Comparison of ENCODE assay signal across 1 cellular context in genomic region chr11:15941206-15941770, GRCh38.
TF ChIP-seq lines count a peak whose summit lies in the region.

No MANE protein-coding gene starts in this region.

TF ChIP-seq in K562, 482 proteins besides CTCF, POLR2A, EP300 and RAD21 (continued from another document and continues in another):
- no peak for TF ChIP-seq ILK (tag; IDR thresholded peaks at IDR 0.05; ENCODE audit: borderline replicate concordance, low read depth)
- TF ChIP-seq ZC3H4 (CRISPR knock-in tag; IDR thresholded peaks at IDR 0.05; ENCODE audit: borderline replicate concordance): no peak
- no peak for TF ChIP-seq XRCC4 (IDR thresholded peaks at IDR 0.05; ENCODE audit: extremely low read depth, insufficient read depth, insufficient read length)
- TF ChIP-seq MEF2D (tag; conservative IDR thresholded peaks at IDR 0.05; ENCODE audit: low read depth): no peak
- TF ChIP-seq TRIM28 (IDR thresholded peaks at IDR 0.05): no peak
- no peak for TF ChIP-seq ZNF184 (CRISPR knock-in tag; IDR thresholded peaks at IDR 0.05)
- no peak for TF ChIP-seq MLX (CRISPR knock-in tag; conservative IDR thresholded peaks at IDR 0.05)
- no peak for TF ChIP-seq HOXB6 (CRISPR knock-in tag; IDR thresholded peaks at IDR 0.05; ENCODE audit: borderline replicate concordance)
- peak; percentile 51; the same call in 1 of the 2 replicates for TF ChIP-seq ZFX (CRISPR knock-in tag; IDR thresholded peaks at IDR 0.05)
- TF ChIP-seq NCOR1 (IDR thresholded peaks at IDR 0.05): no peak
- no peak for TF ChIP-seq TBL1XR1 (IDR thresholded peaks at IDR 0.05; ENCODE audit: low read length in 2 of 2)
- TF ChIP-seq SMAD4 (CRISPR knock-in tag; conservative IDR thresholded peaks at IDR 0.05): 0 out of 2 replicates have a peak, but pooled peaks have one; percentile 11
- 0 out of 2 replicates have a peak, but pooled peaks have one; percentile 30 for TF ChIP-seq POLR2G (IDR thresholded peaks at IDR 0.05; ENCODE audit: low read depth, low read length)
- no peak for TF ChIP-seq ZNF407 (IDR thresholded peaks at IDR 0.05; ENCODE audit: low read depth)
- no peak for TF ChIP-seq FOXM1 (IDR thresholded peaks at IDR 0.05; ENCODE audit: low read depth)
- TF ChIP-seq FOXM1 (CRISPR knock-in tag; IDR thresholded peaks at IDR 0.05; ENCODE audit: low read depth): no peak
- TF ChIP-seq PBX2 (CRISPR knock-in tag; IDR thresholded peaks at IDR 0.05; ENCODE audit: low read depth): no peak
- no peak for TF ChIP-seq PBX2 (tag; conservative IDR thresholded peaks at IDR 0.05; ENCODE audit: low read depth)
- no peak for TF ChIP-seq BCOR (IDR thresholded peaks at IDR 0.05)
- TF ChIP-seq SMAD2 (IDR thresholded peaks at IDR 0.05; ENCODE audit: low read depth, low read length): no peak
- TF ChIP-seq XRCC5 (IDR thresholded peaks at IDR 0.05; ENCODE audit: low read depth, low read length): no peak
- peak; percentile 82 for TF ChIP-seq RB1 (IDR thresholded peaks at IDR 0.05; ENCODE audit: low read depth)
- no peak for TF ChIP-seq DDX20 (tag; IDR thresholded peaks at IDR 0.05; ENCODE audit: low read depth)
- no peak for TF ChIP-seq MTA1 (IDR thresholded peaks at IDR 0.05; ENCODE audit: borderline replicate concordance)
- TF ChIP-seq ZNF24 (IDR thresholded peaks at IDR 0.05): peak; percentile 28; the same call in 1 of the 2 replicates
- no peak for TF ChIP-seq CBFB (CRISPR knock-in tag; IDR thresholded peaks at IDR 0.05)
- no peak for TF ChIP-seq EWSR1 (IDR thresholded peaks at IDR 0.05; ENCODE audit: borderline replicate concordance, low read depth, partially characterized antibody)
- no peak for TF ChIP-seq HNRNPL (IDR thresholded peaks at IDR 0.05; ENCODE audit: low read depth, low read length)
- peak; percentile 55 for TF ChIP-seq MYC (IDR thresholded peaks at IDR 0.05; ENCODE audit: low read depth, low read length)
- TF ChIP-seq MYC (CRISPR knock-in tag; IDR thresholded peaks at IDR 0.05; ENCODE audit: borderline replicate concordance, low read depth): no peak
- TF ChIP-seq STAG1 (CRISPR knock-in tag; IDR thresholded peaks at IDR 0.05; ENCODE audit: borderline replicate concordance): peak; percentile 74; the same call in 1 of the 2 replicates
- TF ChIP-seq ZNF174 (CRISPR knock-in tag; IDR thresholded peaks at IDR 0.05): no peak
- peak in 1 of 2 experiments; percentile 53; a peak in 1 of 4 replicates for TF ChIP-seq KDM4B (IDR thresholded peaks at IDR 0.05; ENCODE audit: borderline replicate concordance in 2 of 2, low read depth in 1 of 2)
- TF ChIP-seq ZKSCAN1 (IDR thresholded peaks at IDR 0.05; ENCODE audit: low read depth, low read length): no peak
- peak; percentile 51; the same call in 1 of the 2 replicates for TF ChIP-seq L3MBTL2 (IDR thresholded peaks at IDR 0.05)
- TF ChIP-seq ZNF277 (CRISPR knock-in tag; IDR thresholded peaks at IDR 0.05; ENCODE audit: borderline replicate concordance): no peak
- no peak for TF ChIP-seq ZNF212 (CRISPR knock-in tag; IDR thresholded peaks at IDR 0.05)
- no peak for TF ChIP-seq ARID3B (CRISPR knock-in tag; IDR thresholded peaks at IDR 0.05; ENCODE audit: borderline replicate concordance)
- no peak for TF ChIP-seq FOS (IDR thresholded peaks at IDR 0.05; ENCODE audit: extremely low read depth, insufficient read length)
- no peak for TF ChIP-seq PYGO2 (tag; IDR thresholded peaks at IDR 0.05)
- no peak for TF ChIP-seq PHB (CRISPR knock-in tag; IDR thresholded peaks at IDR 0.05)
- no peak for TF ChIP-seq LEF1 (IDR thresholded peaks at IDR 0.05)
- TF ChIP-seq TFAP4 (CRISPR knock-in tag; IDR thresholded peaks at IDR 0.05; ENCODE audit: borderline replicate concordance): peak; percentile 45; the same call in 1 of the 2 replicates
- no peak for TF ChIP-seq E2F1 (CRISPR knock-in tag; IDR thresholded peaks at IDR 0.05)
- no peak for TF ChIP-seq CREBBP (IDR thresholded peaks at IDR 0.05; ENCODE audit: low read depth, low read length)
- TF ChIP-seq RCOR1 (IDR thresholded peaks at IDR 0.05; ENCODE audit: borderline replicate concordance in 1 of 2, low read depth in 2 of 2, low read length in 2 of 2): 0 out of 4 replicates have a peak, but pooled peaks of 1 of the 2 experiments have one; percentile 48
- TF ChIP-seq PCBP2 (IDR thresholded peaks at IDR 0.05; ENCODE audit: low read depth, low read length, poor library complexity, severe bottlenecking): no peak
- TF ChIP-seq ZBTB5 (IDR thresholded peaks at IDR 0.05): no peak
